In the genomic region with DNA sequence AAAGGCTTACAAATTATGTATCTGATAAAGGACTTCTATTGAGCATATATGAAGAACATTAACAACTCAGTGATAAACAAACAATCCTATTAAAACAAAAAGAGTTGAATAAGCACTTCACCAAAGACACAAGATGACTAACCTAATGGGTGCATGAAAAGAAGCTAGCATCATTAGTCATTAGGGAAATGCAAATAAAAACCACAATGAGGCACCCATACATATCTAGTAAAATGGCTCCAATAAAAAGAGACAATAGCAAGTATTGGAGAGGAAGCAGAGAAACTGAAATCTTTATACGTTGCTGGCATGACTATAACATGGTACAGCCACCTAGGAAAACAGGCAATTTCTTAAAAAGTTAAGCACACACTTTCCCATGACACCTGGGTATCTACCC, we compare ENCODE assay signal across 9 cellular contexts.
DNase-seq lines count a peak whose midpoint lies in the region; ATAC-seq lines count a peak whose summit lies in the region.
"Had no signal": no experiment of that assay in that cellular context is flagged by ENCODE, and none has a peak within 500 bp of the region (broad histone marks: within the 10 kb centered on the region; RNA-seq: fewer than 3 reads in every experiment).

No MANE protein-coding gene starts in this region.

- no peaks in the 10 kb centered on the region for H3K9me3 Mint-ChIP-seq in activated naive CD4-positive, alpha-beta T cell treated with anti-CD3 and anti-CD28 coated beads, Interleukin-2, amount 50 U/mL, for 72 hours
- H3K9me3 Mint-ChIP-seq in stimulated activated naive CD8-positive, alpha-beta T cell treated with anti-CD3 and anti-CD28 coated beads, Interleukin-15, amount 100 ng/mL, for 72 hours: no peaks in the 10 kb centered on the region

- H3K4me3 Mint-ChIP-seq in stimulated activated naive CD8-positive, alpha-beta T cell treated with anti-CD3 and anti-CD28 coated beads, Interleukin-15, amount 100 ng/mL, for 72 hours: no peak overlapping the region

- ATAC-seq in activated naive CD4-positive, alpha-beta T cell treated with anti-CD3 and anti-CD28 coated beads, Interleukin-2, amount 50 U/mL, for 72 hours: peak; percentile 59 to 92
- ATAC-seq in HG03175 (IDR thresholded peaks at IDR 0.05; ENCODE audit: unreplicated experiment): peak; percentile 62
- peak; percentile 82 for ATAC-seq in stimulated activated naive CD8-positive, alpha-beta T cell treated with anti-CD3 and anti-CD28 coated beads, Interleukin-15, amount 100 ng/mL, for 72 hours

- no peaks in the 10 kb centered on the region for H3K27me3 Mint-ChIP-seq in stimulated activated naive CD8-positive, alpha-beta T cell treated with anti-CD3 and anti-CD28 coated beads, Interleukin-15, amount 100 ng/mL, for 72 hours

- DNase-seq in activated naive CD4-positive, alpha-beta T cell treated with anti-CD3 and anti-CD28 coated beads, Interleukin-2, amount 50 U/mL, for 72 hours (ENCODE audit: low spot score in 2 of 2): no peak
- no peak for DNase-seq in activated naive CD4-positive, alpha-beta T cell (lab: John Stamatoyannopoulos, UW)
- DNase-seq in SW480 (ENCODE audit: low spot score) (peak; percentile 58), SHP77 (lab: John Stamatoyannopoulos, UW) (no peak), dedifferentiated amniotic fluid mesenchymal stem cell (ENCODE audit: extremely low spot score) (no peak), NCI-H1436 treated with DMSO at 0.1 percent for 48 hours (lab: John Stamatoyannopoulos, UW) (no peak)
- no peak for DNase-seq in stimulated activated naive CD8-positive, alpha-beta T cell treated with anti-CD3 and anti-CD28 coated beads, Interleukin-15, amount 100 ng/mL, for 72 hours
- DNase-seq: RPMI8226 had no signal

- no peak overlapping the region for H3K27ac Mint-ChIP-seq in activated naive CD4-positive, alpha-beta T cell treated with anti-CD3 and anti-CD28 coated beads, Interleukin-2, amount 50 U/mL, for 72 hours
- H3K27ac Mint-ChIP-seq in stimulated activated naive CD8-positive, alpha-beta T cell treated with anti-CD3 and anti-CD28 coated beads, Interleukin-15, amount 100 ng/mL, for 72 hours: no peak overlapping the region

- H3K36me3 Mint-ChIP-seq in activated naive CD4-positive, alpha-beta T cell treated with anti-CD3 and anti-CD28 coated beads, Interleukin-2, amount 50 U/mL, for 72 hours: no peaks in the 10 kb centered on the region

- peaks cover 31% of the 10 kb centered on the region for H3K4me1 Mint-ChIP-seq in stimulated activated naive CD8-positive, alpha-beta T cell treated with anti-CD3 and anti-CD28 coated beads, Interleukin-15, amount 100 ng/mL, for 72 hours
